17 cellular contexts compared by ENCODE assay signal in the genomic region with DNA sequence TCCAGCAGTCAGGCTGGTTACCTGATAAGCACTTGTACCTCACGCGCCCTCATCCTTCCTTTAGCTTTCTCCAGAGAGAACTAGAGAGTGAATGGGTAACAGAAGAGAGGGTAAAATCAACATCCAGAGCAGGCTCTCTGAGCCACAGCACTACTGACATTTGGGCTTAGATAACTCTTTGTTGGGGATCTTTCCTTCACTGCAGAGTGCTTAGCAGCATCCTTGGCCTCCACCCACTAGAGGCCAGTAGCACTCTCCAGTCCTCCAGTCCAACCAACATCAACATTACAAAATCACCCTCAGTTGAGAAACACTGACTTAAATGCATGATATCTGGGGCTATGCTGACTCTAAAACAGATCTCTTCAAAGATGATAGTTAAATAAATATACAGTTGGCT.
DNase-seq lines count a peak whose midpoint lies in the region; ATAC-seq and TF ChIP-seq lines count a peak whose summit lies in the region.
"Had no signal": no experiment of that assay in that cellular context is flagged by ENCODE, and none has a peak within 500 bp of the region (broad histone marks: within the 10 kb centered on the region; RNA-seq: fewer than 3 reads in every experiment).

No MANE protein-coding gene starts in this region.

- CTCF ChIA-PET in mammary epithelial cell (lab: Charles Lee; ENCODE audit: low non-redundant PET): no interaction called here

- intact Hi-C loops in mammary epithelial cell (cut with micrococcal nuclease): no loop called here
- intact Hi-C loops in breast epithelium (cut with DNase I; ENCODE audit: low total_unique reads): no loop called here
- intact Hi-C loops in cardiac septum (cut with DNase I): no loop called here

- H3K9ac ChIP-seq in mammary epithelial cell (ENCODE audit: insufficient read depth, low read length) (no peak overlapping the region), Loucy (ENCODE audit: low read depth, low read length, poor library complexity, severe bottlenecking) (no peak overlapping the region)

- no peak overlapping the region for H3K4me3 ChIP-seq in mammary epithelial cell (replicated peaks in 1 of 3; ENCODE audit: insufficient read depth in 1 of 3, low read depth in 2 of 3, low read length in 3 of 3)
- H3K4me3 ChIP-seq in breast epithelium: no peak overlapping the region
- no peak overlapping the region for H3K4me3 ChIP-seq in Loucy (ENCODE audit: low read length, poor library complexity, severe bottlenecking)
- no peak overlapping the region for H3K4me3 ChIP-seq in choroid plexus epithelial cell (ENCODE audit: low read depth, low read length)
- H3K4me3 ChIP-seq in retinal pigment epithelial cell (ENCODE audit: low read length): no peak overlapping the region
- H3K4me3 ChIP-seq: A549, coronary artery, psoas muscle, tibial artery had no signal

- TF ChIP-seq CTCF in mammary epithelial cell (conservative IDR thresholded peaks at IDR 0.05 in 1 of 2, IDR thresholded peaks at IDR 0.05 in 1 of 2; ENCODE audit: extremely low read depth in 1 of 2, insufficient read depth in 1 of 2, low read depth in 1 of 2, low read length in 2 of 2) (peak in 1 of 2 donors; percentile 17), breast epithelium (IDR thresholded peaks at IDR 0.05) (no peak), Loucy (conservative IDR thresholded peaks at IDR 0.05; ENCODE audit: low read length) (peak; percentile 54), choroid plexus epithelial cell (conservative IDR thresholded peaks at IDR 0.05; ENCODE audit: low read depth, low read length) (no peak), retinal pigment epithelial cell (conservative IDR thresholded peaks at IDR 0.05; ENCODE audit: low read depth, low read length) (peak; percentile 29)

- dilution Hi-C loops in mammary epithelial cell (cut with HindIII; ENCODE audit: low sequenced_read_pairs): no loop called here

- no peaks in the 10 kb centered on the region for H3K79me2 ChIP-seq in mammary epithelial cell (ENCODE audit: insufficient read depth, low read length)
- no peaks in the 10 kb centered on the region for H3K79me2 ChIP-seq in Loucy (ENCODE audit: insufficient read depth, low read length)

- no peak for DNase-seq in mammary epithelial cell
- no peak for DNase-seq in breast epithelium (ENCODE audit: low spot score in 2 of 2)
- peak; percentile 5 for DNase-seq in choroid plexus epithelial cell (ENCODE audit: low read depth)
- DNase-seq in retinal pigment epithelial cell (ENCODE audit: low read depth): no peak
- no peak for DNase-seq in C1 segment of cervical spinal cord (lab: John Stamatoyannopoulos, UW)
- no peak for DNase-seq in cardiac septum (ENCODE audit: low spot score)
- DNase-seq: activated CD4-positive, alpha-beta T cell treated with anti-CD3 and anti-CD28 coated beads for 1 hour; activated naive CD8-positive, alpha-beta T cell treated with anti-CD3 and anti-CD28 coated beads, Interleukin-2, amount 10 ng/mL, durations not matched to agents 7 days and 5 days; islet precursor cell; NCI-H2171; psoas muscle; stimulated activated CD8-positive, alpha-beta memory T cell treated with anti-CD3 and anti-CD28 coated beads, Interleukin-4, amount 100 ng/mL, for 48 hours; tibial artery had no signal

- no peak for ATAC-seq in GM19452 (IDR thresholded peaks at IDR 0.05; ENCODE audit: unreplicated experiment)
- ATAC-seq: A549, psoas muscle had no signal

- H3K27me3 ChIP-seq in mammary epithelial cell (ENCODE audit: insufficient read depth, low read length): no peaks in the 10 kb centered on the region
- H3K27me3 ChIP-seq in breast epithelium: no peaks in the 10 kb centered on the region
- no peaks in the 10 kb centered on the region for H3K27me3 ChIP-seq in Loucy (ENCODE audit: insufficient read depth, low read length, poor library complexity, severe bottlenecking)
- H3K27me3 ChIP-seq: tibial artery had no signal

- no peaks in the 10 kb centered on the region for H4K20me1 ChIP-seq in mammary epithelial cell (ENCODE audit: insufficient read depth, low read length)
- H4K20me1 ChIP-seq in Loucy (ENCODE audit: insufficient read depth, low read length, poor library complexity, severe bottlenecking): no peaks in the 10 kb centered on the region

- no peaks in the 10 kb centered on the region for H3K9me2 ChIP-seq in Loucy (replicated peaks; ENCODE audit: low read depth, low read length)

- 100% methylated on average over 2 of the region's 2 CpGs for WGBS in mammary epithelial cell (ENCODE audit: low coverage, missing lambda C conversion rate)

- peaks cover 34% of the 10 kb centered on the region for H3K4me1 ChIP-seq in mammary epithelial cell (ENCODE audit: insufficient read depth, low read length)
- no peaks in the 10 kb centered on the region for H3K4me1 ChIP-seq in breast epithelium
- no peaks in the 10 kb centered on the region for H3K4me1 ChIP-seq in Loucy (ENCODE audit: insufficient read depth, low read length, poor library complexity, severe bottlenecking)
- H3K4me1 ChIP-seq: A549, psoas muscle, tibial artery had no signal

- no peak overlapping the region for H3K27ac ChIP-seq in mammary epithelial cell (ENCODE audit: insufficient read depth, low read depth, low read length)
- no peak overlapping the region for H3K27ac ChIP-seq in breast epithelium
- H3K27ac ChIP-seq: A549, coronary artery, psoas muscle, tibial artery had no signal

- TF ChIP-seq POLR2A in breast epithelium (IDR thresholded peaks at IDR 0.05): no peak

- H3K36me3 ChIP-seq in mammary epithelial cell (ENCODE audit: insufficient read depth, low read length) (no peaks in the 10 kb centered on the region), breast epithelium (no peaks in the 10 kb centered on the region), Loucy (ENCODE audit: insufficient read depth, low read length) (no peaks in the 10 kb centered on the region)
- H3K36me3 ChIP-seq: tibial artery had no signal

- BruUV-seq in mammary epithelial cell (replicated peaks; lab: Mats Ljungman, UMichigan): no TSS peak

- H2AFZ ChIP-seq in mammary epithelial cell (ENCODE audit: low read depth, low read length) (peak overlapping the region; percentile 8), Loucy (ENCODE audit: low read length) (no peak overlapping the region)

- in situ Hi-C loops in mammary epithelial cell (cut with MboI; ENCODE audit: low sequenced_read_pairs in 2 of 2): loop anchor here in 1 of 2 donors (25.0 kb wide), 1 partner anchor 438 kb away; no protein-coding TSS in a partner anchor

- H3F3A ChIP-seq in Loucy (ENCODE audit: low read depth): no peaks in the 10 kb centered on the region

- peaks cover 2% of the 10 kb centered on the region for H3K9me3 ChIP-seq in mammary epithelial cell (replicated peaks; ENCODE audit: insufficient read depth, low read length)
- peaks cover 0 to 6% of the 10 kb centered on the region in 2 donors for H3K9me3 ChIP-seq in breast epithelium
- H3K9me3 ChIP-seq in Loucy (ENCODE audit: insufficient read depth, low read depth, low read length): no peaks in the 10 kb centered on the region
- H3K9me3 ChIP-seq: A549 had no signal

- no peak overlapping the region for H3K4me2 ChIP-seq in mammary epithelial cell (ENCODE audit: insufficient read depth, low read depth, low read length)
- H3K4me2 ChIP-seq in Loucy (ENCODE audit: low read depth, low read length, poor library complexity, severe bottlenecking): no peak overlapping the region
- H3K4me2 ChIP-seq: A549 had no signal

Comparison
In these comparisons a context has a peak if more than half of its experiments do, and no peak if none do; other contexts are left out.
1. CTCF ChIP-seq: peak in Loucy (single experiment) and retinal pigment epithelial cell (single experiment); none in breast epithelium (0 of 3) and choroid plexus epithelial cell (single experiment).